In the genomic region with DNA sequence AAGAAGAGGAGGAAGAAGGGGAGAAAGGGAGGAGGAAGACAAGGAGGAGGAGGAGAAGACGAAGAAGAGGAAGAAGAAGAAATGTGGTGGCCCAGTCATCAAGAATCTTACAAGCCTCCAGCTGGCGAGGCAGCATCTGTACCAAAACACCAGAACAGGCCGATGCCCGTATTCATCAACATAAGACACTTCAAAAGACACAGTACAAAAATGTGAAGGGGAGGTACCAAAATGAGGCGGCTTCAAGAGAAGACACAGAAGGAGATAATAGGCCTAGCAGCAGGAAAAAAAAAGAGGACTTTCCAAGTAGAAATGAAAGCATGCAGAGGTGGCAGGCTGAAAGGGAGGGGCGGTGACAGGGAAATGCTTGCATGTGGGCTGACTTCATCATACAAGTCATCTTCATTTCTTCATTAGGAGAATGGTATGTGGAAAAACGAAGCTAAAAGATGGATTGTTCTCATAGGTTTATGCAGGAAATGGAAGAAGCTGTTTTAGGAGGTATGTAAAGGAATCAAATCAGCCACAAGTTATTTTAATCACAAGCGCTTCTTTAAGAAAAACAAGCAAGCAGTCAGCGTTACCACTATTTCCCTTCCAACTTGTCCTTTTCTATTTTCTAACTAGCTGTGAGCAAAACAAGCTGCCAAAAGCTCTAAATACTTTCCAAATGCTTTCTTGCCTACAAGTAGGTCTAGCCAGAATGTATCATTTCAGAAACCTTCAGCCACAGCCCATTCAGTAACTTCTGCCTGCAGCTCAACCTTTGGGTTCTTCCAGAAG, we compare ENCODE assay signal across 8 cellular contexts.
DNase-seq lines count a peak whose midpoint lies in the region; ATAC-seq lines count a peak whose summit lies in the region.

No MANE protein-coding gene starts in this region.

- no peak for ATAC-seq in HG02763 (IDR thresholded peaks at IDR 0.05; ENCODE audit: unreplicated experiment)

- DNase-seq in NCI-H2227 (lab: John Stamatoyannopoulos, UW; ENCODE audit: unreplicated experiment): peak; percentile 72
- peak; percentile 71 for DNase-seq in amniotic stem cell (lab: John Stamatoyannopoulos, UW)
- DNase-seq in kidney tubule cell (ENCODE audit: low spot score): peak; percentile 13
- DNase-seq in stimulated activated CD4-positive, alpha-beta T cell treated with anti-CD3 and anti-CD28 coated beads, TNF-alpha, amount 100 ng/mL, for 24 hours (ENCODE audit: low read depth in 3 of 3): peak in 2 of 3 experiments; percentile 16 to 52
- DNase-seq in SHP77 (lab: John Stamatoyannopoulos, UW): no peak
- no peak for DNase-seq in ureter (ENCODE audit: low spot score)
- DNase-seq in GM19238 (ENCODE audit: insufficient read length, low spot score): no peak

Comparison
In these comparisons a context has a peak if more than half of its experiments do, and no peak if none do; other contexts are left out.
1. DNase-seq: peak in NCI-H2227 (single experiment), amniotic stem cell (single experiment), kidney tubule cell (single experiment) and stimulated activated CD4-positive, alpha-beta T cell treated with anti-CD3 and anti-CD28 coated beads, TNF-alpha, amount 100 ng/mL, for 24 hours (2 of 3); none in SHP77 (0 of 2), ureter (single experiment) and GM19238 (single experiment).